In genomic region chr17:30346211-30346831, GRCh38 we compare ENCODE assay signal across 28 cellular contexts. TPM values are rescaled to one million over a fixed set of nuclear protein-coding genes. Genes with fewer than 3 reads are reported as not detected.
A peak's percentile ranks its signal among the peaks of the same experiment; 100 is the strongest.
DNase-seq lines count a peak whose midpoint lies in the region; ATAC-seq, FAIRE-seq and TF ChIP-seq lines count a peak whose summit lies in the region.
"Had no signal": no experiment of that assay in that cellular context is flagged by ENCODE, and none has a peak within 500 bp of the region (broad histone marks: within the 10 kb centered on the region; RNA-seq: fewer than 3 reads in every experiment).

No MANE protein-coding gene starts in this region.

- CTCF ChIA-PET in HepG2 (lab: Yijun Ruan, JAX; ENCODE audit: low intra/inter-chr PET ratio, low total read pairs): no interaction called here

- DNase-seq in HepG2 (ENCODE audit: low spot score): peak; percentile 49
- no peak for DNase-seq in right lobe of liver
- DNase-seq in amniotic epithelial cell (ENCODE audit: low read depth): peak; percentile 82
- no peak for DNase-seq in kidney
- no peak for DNase-seq in type B pancreatic cell (ENCODE audit: extremely low spot score, unreplicated experiment)
- no peak for DNase-seq in activated effector memory CD4-positive, alpha-beta T cell treated with Interleukin-2 at 50 U/mL for 16 hours
- DNase-seq: adrenal gland; CD4-positive, alpha-beta memory T cell; dermis blood vessel endothelial cell; DMS153; H7; mesenchymal stem cell; MG63; NCI-H1417 treated with DMSO at 0.1 percent for 48 hours; NCI-H510A; NK-92 treated with Interleukin-12 subunit alpha and Interleukin-12 subunit beta, amount 100 ng/mL, for 24 hours; occipital lobe; SJCRH30; T-cell had no signal

- H3K27me3 ChIP-seq in HepG2 (ENCODE audit: control insufficient read depth in 1 of 2, insufficient read depth in 2 of 2, low read length in 2 of 2) (no peaks in the 10 kb centered on the region), right lobe of liver (no peaks in the 10 kb centered on the region)
- H3K27me3 ChIP-seq: adrenal gland, cardiac muscle cell, foreskin keratinocyte, MG63, SJCRH30 had no signal

- no peaks in the 10 kb centered on the region for H3K79me2 ChIP-seq in HepG2 (ENCODE audit: insufficient read depth, low read length)

- no peaks in the 10 kb centered on the region for H3K36me3 Mint-ChIP-seq in type B pancreatic cell
- H3K36me3 Mint-ChIP-seq: CD4-positive, alpha-beta memory T cell; T-cell had no signal

- H3K4me1 ChIP-seq in HepG2 (ENCODE audit: insufficient read depth, low read length): peaks cover 96% of the 10 kb centered on the region
- peaks cover 0 to 33% (median 16%) of the 10 kb centered on the region in 4 donors for H3K4me1 ChIP-seq in right lobe of liver
- H3K4me1 ChIP-seq in kidney (ENCODE audit: control insufficient read depth in 1 of 2, insufficient read depth in 1 of 2, low read depth in 1 of 2, low read length in 2 of 2): peaks cover 16 to 19% of the 10 kb centered on the region in 2 donors

- WGBS in HepG2 (ENCODE audit: low lambda C conversion rate): 45% methylated on average over 3 of the region's 3 CpGs
- WGBS in right lobe of liver (ENCODE audit: insufficient coverage, low coverage, low lambda C conversion rate, missing lambda C conversion rate): 77% methylated on average over 3 of the region's 3 CpGs

- no peak for TF ChIP-seq CTCF in HepG2 (CRISPR knock-in tag; IDR thresholded peaks at IDR 0.05)
- TF ChIP-seq CTCF in right lobe of liver (IDR thresholded peaks at IDR 0.05): no peak
- no peak for TF ChIP-seq CTCF in kidney (IDR thresholded peaks at IDR 0.05; ENCODE audit: borderline replicate concordance, extremely low read depth, insufficient read depth)
- no peak for TF ChIP-seq CTCF in type B pancreatic cell (conservative IDR thresholded peaks at IDR 0.05)

- H3K9me3 ChIP-seq in HepG2 (ENCODE audit: low read length): no peaks in the 10 kb centered on the region
- H3K9me3 ChIP-seq in right lobe of liver: no peaks in the 10 kb centered on the region
- no peaks in the 10 kb centered on the region for H3K9me3 ChIP-seq in kidney (ENCODE audit: control insufficient read depth in 1 of 2, low read length in 2 of 2)
- H3K9me3 ChIP-seq: adrenal gland, MG63, SJCRH30 had no signal

- H3K4me2 ChIP-seq in HepG2 (ENCODE audit: low read depth, low read length): peak overlapping the region; percentile 81

- intact Hi-C loops in HepG2 (cut with micrococcal nuclease; ENCODE audit: unreplicated experiment): no loop called here
- intact Hi-C loops in right lobe of liver (cut with DNase I): loop anchor here in 1 of 2 donors (10.0 kb wide), 1 partner anchor 108 kb away; no protein-coding TSS in a partner anchor
- intact Hi-C loops in kidney (cut with DNase I): no loop called here

- peak overlapping the region; percentile 48 for H3K27ac Mint-ChIP-seq in type B pancreatic cell
- H3K27ac Mint-ChIP-seq: CD4-positive, alpha-beta memory T cell; T-cell had no signal

- no peaks in the 10 kb centered on the region for H3K27me3 Mint-ChIP-seq in type B pancreatic cell
- H3K27me3 Mint-ChIP-seq: CD4-positive, alpha-beta memory T cell; T-cell had no signal

- FAIRE-seq in HepG2 (lab: Jason Lieb, UNC) (no peak), kidney (lab: Jason Lieb, UNC) (no peak)
- FAIRE-seq: TTC549 had no signal

- POLR2A ChIA-PET in HepG2 (lab: Yijun Ruan, JAX): interaction anchor here (1.1 to 8.7 kb wide), 16 partner anchors 8 to 242 kb away, joined by 3 to 114 read pairs (median 6); partner anchors contain the start of genes CPD, GOSR1 and TMIGD1

- no peak for TF ChIP-seq RAD21 in HepG2 (CRISPR knock-in tag; IDR thresholded peaks at IDR 0.05)

- H3K9ac ChIP-seq in HepG2 (ENCODE audit: insufficient read depth, low read depth, low read length) (peak overlapping the region; percentile 64), kidney (ENCODE audit: low read length in 2 of 2) (no peak overlapping the region)

- H3K4me3 Mint-ChIP-seq in type B pancreatic cell: no peak overlapping the region
- H3K4me3 Mint-ChIP-seq: CD4-positive, alpha-beta memory T cell; T-cell had no signal

- H2AFZ ChIP-seq in HepG2 (ENCODE audit: low read length): no peak overlapping the region

- H3K4me3 ChIP-seq in HepG2 (replicated peaks in 1 of 3; ENCODE audit: insufficient read depth in 1 of 3, low read depth in 2 of 3, low read length in 3 of 3) (peak overlapping the region in 2 of 3 experiments; percentile 2 to 56; a peak in 1 of 6 replicates), right lobe of liver (no peak overlapping the region), kidney (ENCODE audit: low read length in 2 of 2) (no peak overlapping the region)
- H3K4me3 ChIP-seq: adrenal gland, cardiac muscle cell, MG63, SJCRH30 had no signal

- no peak for TF ChIP-seq POLR2A in HepG2 (IDR thresholded peaks at IDR 0.05; ENCODE audit: insufficient read depth in 1 of 2, low read depth in 2 of 2, low read length in 2 of 2)
- no peak for TF ChIP-seq POLR2A in right lobe of liver (IDR thresholded peaks at IDR 0.05)

- BruUV-seq in HepG2 (replicated peaks; lab: Mats Ljungman, UMichigan): TSS peak; percentile 83

- no peaks in the 10 kb centered on the region for H4K20me1 ChIP-seq in HepG2 (ENCODE audit: insufficient read depth, low read length)

- in situ Hi-C loops in HepG2 (cut with HindIII; ENCODE audit: extremely low pct_ligation_motif_present, low pct_unique_long_range_greater_than_20kb): no loop called here

- H3K9me3 Mint-ChIP-seq in type B pancreatic cell: no peaks in the 10 kb centered on the region
- H3K9me3 Mint-ChIP-seq: T-cell had no signal

- no peaks in the 10 kb centered on the region for H3K36me3 ChIP-seq in HepG2 (replicated peaks in 1 of 2; ENCODE audit: control insufficient read depth in 1 of 2, insufficient read depth in 2 of 2, low read length in 2 of 2)
- H3K36me3 ChIP-seq in right lobe of liver: no peaks in the 10 kb centered on the region
- no peaks in the 10 kb centered on the region for H3K36me3 ChIP-seq in kidney (ENCODE audit: control insufficient read depth in 1 of 2, insufficient read depth in 2 of 2, low read length in 2 of 2)
- H3K36me3 ChIP-seq: adrenal gland, cardiac muscle cell, MG63, SJCRH30 had no signal

- H3K27ac ChIP-seq in HepG2 (ENCODE audit: extremely low read length, insufficient read depth, low read length) (peak overlapping the region; percentile 97), right lobe of liver (no peak overlapping the region), kidney (ENCODE audit: low read depth in 2 of 2, low read length in 2 of 2) (peak overlapping the region; percentile 8 to 14)
- H3K27ac ChIP-seq: cardiac muscle cell, foreskin keratinocyte, SJCRH30 had no signal

- H3K4me1 Mint-ChIP-seq in type B pancreatic cell (ENCODE audit: unreplicated experiment): peaks cover 17% of the 10 kb centered on the region
- H3K4me1 Mint-ChIP-seq: T-cell had no signal

- 0 out of 4 replicates have a peak, but pooled peaks of 1 of the 2 experiments have one; percentile 49 for TF ChIP-seq EP300 in HepG2 (IDR thresholded peaks at IDR 0.05; ENCODE audit: low read depth in 2 of 2, low read length in 2 of 2)
- TF ChIP-seq EP300 in HepG2 (CRISPR knock-in tag; IDR thresholded peaks at IDR 0.05; ENCODE audit: borderline replicate concordance): no peak

- ATAC-seq in HepG2: no peak
- ATAC-seq in right lobe of liver: no peak
- ATAC-seq in HG02852 (IDR thresholded peaks at IDR 0.05; ENCODE audit: unreplicated experiment): no peak
- no peak for ATAC-seq in GM21619 (IDR thresholded peaks at IDR 0.05; ENCODE audit: unreplicated experiment)
- ATAC-seq: Panc1, sciatic nerve, T-cell had no signal

RNA-seq across cellular contexts. Expression of gene TMIGD1, which starts 12.5 kb away (rescaled TPM):
- total RNA-seq in HepG2 (2016; rRNA removed; fragmentation: Illumina TruSeq; extraction: Trizol): not detected in 2 replicates
- total RNA-seq in HepG2 (2016; cell fraction: cytosol; rRNA removed; fragmentation: Illumina TruSeq; extraction: Trizol; ENCODE audit: low read depth): not detected in 2 replicates
- not detected in 2 replicates for total RNA-seq in HepG2 (2016; cell fraction: insoluble cytoplasmic fraction; rRNA removed; fragmentation: Illumina TruSeq; extraction: Trizol)
- total RNA-seq in HepG2 (2016; cell fraction: membrane; rRNA removed; fragmentation: Illumina TruSeq; extraction: Trizol): not detected in 2 replicates
- not detected in 2 replicates for total RNA-seq in HepG2 (2016; cell fraction: nucleus; rRNA removed; fragmentation: Illumina TruSeq; extraction: Trizol)
- polyA plus RNA-seq in HepG2 (2011; rRNA removed): not detected in 2 replicates
- 0.06 TPM in 1 of 2 replicates, not detected in the other for polyA plus RNA-seq in HepG2 (2011; cell fraction: cytosol; rRNA removed)
- polyA plus RNA-seq in HepG2 (2011; cell fraction: nucleus; rRNA removed): not detected in 2 replicates
- not detected in 2 replicates for polyA plus RNA-seq in HepG2 (2012)
- not detected in 2 replicates for polyA plus RNA-seq in HepG2 (2016; cell fraction: cytosol; fragmentation: Illumina TruSeq; extraction: Trizol; ENCODE audit: low read depth)
- not detected in 2 replicates for polyA plus RNA-seq in HepG2 (2016; cell fraction: insoluble cytoplasmic fraction; fragmentation: Illumina TruSeq; extraction: Trizol; ENCODE audit: low read depth)
- not detected in 2 replicates for polyA plus RNA-seq in HepG2 (2016; cell fraction: membrane; fragmentation: Illumina TruSeq; extraction: Trizol; ENCODE audit: low read depth)
- not detected in 2 replicates for polyA plus RNA-seq in HepG2 (2016; cell fraction: nucleus; fragmentation: Illumina TruSeq; extraction: Trizol; ENCODE audit: insufficient read depth, low read depth)
- not detected in 2 replicates for polyA minus RNA-seq in HepG2 (2011; rRNA and poly(A)+ RNA removed; ENCODE audit: low replicate concordance)
- polyA minus RNA-seq in HepG2 (2011; cell fraction: cytosol; rRNA and poly(A)+ RNA removed): not detected in 2 replicates
- not detected in 2 replicates for polyA minus RNA-seq in HepG2 (2011; cell fraction: nucleus; rRNA and poly(A)+ RNA removed)
- not detected for total RNA-seq in right lobe of liver
- not detected for total RNA-seq in kidney
- 0.90 TPM for polyA plus RNA-seq in kidney (ENCODE audit: insufficient read depth, low read depth, low replicate concordance)
- total RNA-seq in type B pancreatic cell (ENCODE audit: low replicate concordance): 0.24 TPM in 1 of 2 replicates, not detected in the other
- total RNA-seq: adrenal gland; cardiac muscle cell; CD4-positive, alpha-beta memory T cell; dermis blood vessel endothelial cell; foreskin keratinocyte; G401; H7; kidney epithelial cell; occipital lobe; sciatic nerve; SJCRH30; T-cell had no signal
- polyA plus RNA-seq: adrenal gland; cardiac muscle cell; CD4-positive, alpha-beta memory T cell; foreskin keratinocyte had no signal

RNA-seq across cellular contexts. Expression of gene CPD, which starts 32.4 kb away (rescaled TPM):
- 54.3 and 72.3 TPM in 2 replicates for total RNA-seq in HepG2 (2016; rRNA removed; fragmentation: Illumina TruSeq; extraction: Trizol)
- 4.9 and 6.4 TPM in 2 replicates for total RNA-seq in HepG2 (2016; cell fraction: cytosol; rRNA removed; fragmentation: Illumina TruSeq; extraction: Trizol; ENCODE audit: low read depth)
- total RNA-seq in HepG2 (2016; cell fraction: insoluble cytoplasmic fraction; rRNA removed; fragmentation: Illumina TruSeq; extraction: Trizol): 47.8 and 69.6 TPM in 2 replicates
- total RNA-seq in HepG2 (2016; cell fraction: membrane; rRNA removed; fragmentation: Illumina TruSeq; extraction: Trizol): 8.6 and 11.7 TPM in 2 replicates
- 89.9 and 106 TPM in 2 replicates for total RNA-seq in HepG2 (2016; cell fraction: nucleus; rRNA removed; fragmentation: Illumina TruSeq; extraction: Trizol)
- polyA plus RNA-seq in HepG2 (2011; rRNA removed): 43.2 and 46.1 TPM in 2 replicates
- 19.6 and 35.4 TPM in 2 replicates for polyA plus RNA-seq in HepG2 (2011; cell fraction: cytosol; rRNA removed)
- 15.6 and 17.4 TPM in 2 replicates for polyA plus RNA-seq in HepG2 (2011; cell fraction: nucleus; rRNA removed)
- polyA plus RNA-seq in HepG2 (2012): 71.5 and 80.7 TPM in 2 replicates
- 1.1 and 1.5 TPM in 2 replicates for polyA plus RNA-seq in HepG2 (2016; cell fraction: cytosol; fragmentation: Illumina TruSeq; extraction: Trizol; ENCODE audit: low read depth)
- polyA plus RNA-seq in HepG2 (2016; cell fraction: insoluble cytoplasmic fraction; fragmentation: Illumina TruSeq; extraction: Trizol; ENCODE audit: low read depth): 17.2 and 18.1 TPM in 2 replicates
- polyA plus RNA-seq in HepG2 (2016; cell fraction: membrane; fragmentation: Illumina TruSeq; extraction: Trizol; ENCODE audit: low read depth): 2.5 and 3.0 TPM in 2 replicates
- polyA plus RNA-seq in HepG2 (2016; cell fraction: nucleus; fragmentation: Illumina TruSeq; extraction: Trizol; ENCODE audit: insufficient read depth, low read depth): 36.8 and 40.4 TPM in 2 replicates
- 43.4 and 65.4 TPM in 2 replicates for polyA minus RNA-seq in HepG2 (2011; rRNA and poly(A)+ RNA removed; ENCODE audit: low replicate concordance)
- 152 and 251 TPM in 2 replicates for polyA minus RNA-seq in HepG2 (2011; cell fraction: cytosol; rRNA and poly(A)+ RNA removed)
- polyA minus RNA-seq in HepG2 (2011; cell fraction: nucleus; rRNA and poly(A)+ RNA removed): 101 and 151 TPM in 2 replicates
- total RNA-seq in right lobe of liver: 100 to 1,000 TPM in 2 of 6 experiments, 10 to 100 TPM in 4; 42.2 to 129 (median 53.5) TPM
- total RNA-seq in kidney: 139 TPM
- 11.6 TPM for polyA plus RNA-seq in kidney (ENCODE audit: insufficient read depth, low read depth, low replicate concordance)
- 56.2 and 71.2 TPM in 2 replicates for total RNA-seq in type B pancreatic cell (ENCODE audit: low replicate concordance)

RNA-seq across cellular contexts. Expression of gene BLMH, which starts 54.6 kb away (rescaled TPM):
- 41.0 and 61.9 TPM in 2 replicates for total RNA-seq in HepG2 (2016; rRNA removed; fragmentation: Illumina TruSeq; extraction: Trizol)
- 11.6 and 15.2 TPM in 2 replicates for total RNA-seq in HepG2 (2016; cell fraction: cytosol; rRNA removed; fragmentation: Illumina TruSeq; extraction: Trizol; ENCODE audit: low read depth)
- total RNA-seq in HepG2 (2016; cell fraction: insoluble cytoplasmic fraction; rRNA removed; fragmentation: Illumina TruSeq; extraction: Trizol): 41.0 and 58.6 TPM in 2 replicates
- total RNA-seq in HepG2 (2016; cell fraction: membrane; rRNA removed; fragmentation: Illumina TruSeq; extraction: Trizol): 27.0 and 32.2 TPM in 2 replicates
- total RNA-seq in HepG2 (2016; cell fraction: nucleus; rRNA removed; fragmentation: Illumina TruSeq; extraction: Trizol): 37.1 and 40.0 TPM in 2 replicates
- polyA plus RNA-seq in HepG2 (2011; rRNA removed): 11.1 and 12.1 TPM in 2 replicates
- 7.4 and 13.0 TPM in 2 replicates for polyA plus RNA-seq in HepG2 (2011; cell fraction: cytosol; rRNA removed)
- 8.6 and 15.4 TPM in 2 replicates for polyA plus RNA-seq in HepG2 (2011; cell fraction: nucleus; rRNA removed)
- 39.0 and 45.5 TPM in 2 replicates for polyA plus RNA-seq in HepG2 (2012)
- 11.6 and 12.0 TPM in 2 replicates for polyA plus RNA-seq in HepG2 (2016; cell fraction: cytosol; fragmentation: Illumina TruSeq; extraction: Trizol; ENCODE audit: low read depth)
- polyA plus RNA-seq in HepG2 (2016; cell fraction: insoluble cytoplasmic fraction; fragmentation: Illumina TruSeq; extraction: Trizol; ENCODE audit: low read depth): 67.2 and 75.3 TPM in 2 replicates
- polyA plus RNA-seq in HepG2 (2016; cell fraction: membrane; fragmentation: Illumina TruSeq; extraction: Trizol; ENCODE audit: low read depth): 24.9 and 27.5 TPM in 2 replicates
- polyA plus RNA-seq in HepG2 (2016; cell fraction: nucleus; fragmentation: Illumina TruSeq; extraction: Trizol; ENCODE audit: insufficient read depth, low read depth): 42.4 and 44.9 TPM in 2 replicates
- 12.9 and 13.5 TPM in 2 replicates for polyA minus RNA-seq in HepG2 (2011; rRNA and poly(A)+ RNA removed; ENCODE audit: low replicate concordance)
- 11.8 and 13.3 TPM in 2 replicates for polyA minus RNA-seq in HepG2 (2011; cell fraction: cytosol; rRNA and poly(A)+ RNA removed)
- 25.8 and 30.0 TPM in 2 replicates for polyA minus RNA-seq in HepG2 (2011; cell fraction: nucleus; rRNA and poly(A)+ RNA removed)
- total RNA-seq in right lobe of liver: 1 to 10 TPM; 7.0 to 9.2 (median 7.3) TPM
- 32.5 TPM for total RNA-seq in kidney
- polyA plus RNA-seq in kidney (ENCODE audit: insufficient read depth, low read depth, low replicate concordance): 30.5 TPM
- total RNA-seq in type B pancreatic cell (ENCODE audit: low replicate concordance): 28.3 and 58.2 TPM in 2 replicates

Comparison
In these comparisons a context has a peak if more than half of its experiments do, and no peak if none do; other contexts are left out.
1. DNase-seq: peak in HepG2 (single experiment) and amniotic epithelial cell (single experiment); none in right lobe of liver (0 of 3), kidney (single experiment), type B pancreatic cell (single experiment) and activated effector memory CD4-positive, alpha-beta T cell treated with Interleukin-2 at 50 U/mL for 16 hours (single experiment).
2. H3K27ac ChIP-seq: peak in HepG2 (single experiment) and kidney (2 of 2); none in right lobe of liver (0 of 3).
3. H3K4me3 ChIP-seq: peak in HepG2 (2 of 3); none in right lobe of liver (0 of 3) and kidney (0 of 2).